In the genomic region with DNA sequence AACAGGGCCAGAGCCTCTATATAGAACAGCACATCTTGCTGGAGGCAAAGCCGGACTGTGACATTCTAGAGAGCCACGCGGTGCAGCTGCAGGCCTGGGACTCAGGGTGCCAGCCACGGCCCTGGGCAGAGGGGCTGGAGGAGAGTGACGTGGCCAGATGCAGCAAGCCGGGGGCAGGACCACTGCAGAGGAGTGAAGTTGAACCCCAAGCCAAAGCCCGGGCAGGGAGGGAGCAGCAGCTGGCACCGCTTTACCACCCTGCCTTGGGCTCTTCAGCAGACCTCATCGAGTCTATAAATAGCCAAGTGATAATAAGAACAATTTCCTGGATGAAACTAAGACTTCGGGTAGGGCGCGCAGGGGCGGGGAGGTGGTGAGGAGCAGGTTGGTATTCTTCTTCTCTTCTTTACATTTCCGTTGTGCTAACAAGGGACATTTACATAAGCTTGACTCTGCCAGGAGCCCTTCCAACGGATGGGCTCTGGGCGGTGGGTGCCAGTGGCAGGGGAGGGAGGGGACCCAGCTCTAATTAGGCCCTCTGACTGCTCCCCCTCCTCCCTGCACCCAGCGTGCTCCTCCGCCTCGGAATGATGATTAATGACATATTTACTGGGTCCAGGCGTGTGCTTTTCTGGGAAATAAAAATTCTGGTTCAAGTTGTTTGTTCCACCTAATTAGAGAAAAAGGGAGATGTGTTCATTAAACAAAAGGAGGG, we compare ENCODE assay signal across 8 cellular contexts.
DNase-seq lines count a peak whose midpoint lies in the region; ATAC-seq and TF ChIP-seq lines count a peak whose summit lies in the region.

No MANE protein-coding gene starts in this region.

- no peaks in the 10 kb centered on the region for H3K79me2 ChIP-seq in MM.1S (ENCODE audit: low read length)

- H3K9me3 Mint-ChIP-seq in activated T-cell treated with anti-CD3 and anti-CD28 coated beads, Interleukin-2, amount 50 U/mL, for 72 hours, result no peaks in the 10 kb centered on the region
- H3K9me3 Mint-ChIP-seq in mesothelial cell of epicardium, result peaks cover 2% of the 10 kb centered on the region

- H3K36me3 Mint-ChIP-seq in activated T-cell treated with anti-CD3 and anti-CD28 coated beads, Interleukin-2, amount 50 U/mL, for 72 hours (ENCODE audit: insufficient read depth in 2 of 2), result no peaks in the 10 kb centered on the region
- H3K36me3 Mint-ChIP-seq in mesothelial cell of epicardium, result no peaks in the 10 kb centered on the region

- H3K4me2 ChIP-seq in MM.1S (ENCODE audit: low read depth, low read length) (peak overlapping the region; percentile 96), skeletal muscle satellite cell (ENCODE audit: low read length) (peak overlapping the region; percentile 5)

- peaks cover 13% of the 10 kb centered on the region for H3K4me1 Mint-ChIP-seq in activated T-cell treated with anti-CD3 and anti-CD28 coated beads, Interleukin-2, amount 50 U/mL, for 72 hours (ENCODE audit: low read depth)
- H3K4me1 Mint-ChIP-seq in mesothelial cell of epicardium, result peaks cover 9% of the 10 kb centered on the region

- H3K27ac Mint-ChIP-seq in activated T-cell treated with anti-CD3 and anti-CD28 coated beads, Interleukin-2, amount 50 U/mL, for 72 hours, result no peak overlapping the region
- no peak overlapping the region for H3K27ac Mint-ChIP-seq in mesothelial cell of epicardium

- H3K4me1 ChIP-seq in MM.1S (ENCODE audit: low read length), result peaks cover 47% of the 10 kb centered on the region
- H3K4me1 ChIP-seq in skeletal muscle satellite cell (ENCODE audit: control insufficient read depth, insufficient read depth, low read length), result peaks cover 8% of the 10 kb centered on the region

- H2AFZ ChIP-seq in MM.1S (ENCODE audit: low read length), result peak overlapping the region; percentile 67; the same call in 1 of the 2 replicates

- H3K27me3 Mint-ChIP-seq in activated T-cell treated with anti-CD3 and anti-CD28 coated beads, Interleukin-2, amount 50 U/mL, for 72 hours (ENCODE audit: low read depth), result peaks cover 6% of the 10 kb centered on the region
- H3K27me3 Mint-ChIP-seq in mesothelial cell of epicardium (ENCODE audit: low read depth), result peaks cover 57% of the 10 kb centered on the region

- no peaks in the 10 kb centered on the region for H3K36me3 ChIP-seq in MM.1S (replicated peaks; ENCODE audit: insufficient read depth, low read length)
- H3K36me3 ChIP-seq in skeletal muscle satellite cell (ENCODE audit: insufficient read depth, low read length), result no peaks in the 10 kb centered on the region

- DNase-seq in MM.1S (peak; percentile 97), NCI-H345 treated with DMSO at 0.1 percent for 48 hours (lab: John Stamatoyannopoulos, UW; ENCODE audit: unreplicated experiment) (no peak), mesothelial cell of epicardium (ENCODE audit: low spot score in 2 of 2, unreplicated experiment in 2 of 2) (no peak), GM10266 (ENCODE audit: extremely low spot score) (no peak)
- no peak for DNase-seq in activated T-cell treated with anti-CD3 and anti-CD28 coated beads, Interleukin-2, amount 50 U/mL, for 72 hours

- ATAC-seq in GM18520 (IDR thresholded peaks at IDR 0.05; ENCODE audit: unreplicated experiment) (peak; percentile 84), GM21723 (IDR thresholded peaks at IDR 0.05; ENCODE audit: unreplicated experiment) (peak; percentile 82)
- ATAC-seq in activated T-cell treated with anti-CD3 and anti-CD28 coated beads, Interleukin-2, amount 50 U/mL, for 72 hours (replicated peaks in 1 of 2), result peak; percentile 19 to 45

- H3K9me2 ChIP-seq in MM.1S (replicated peaks; ENCODE audit: insufficient read depth, low read length), result no peaks in the 10 kb centered on the region

- H4K20me1 ChIP-seq in MM.1S (ENCODE audit: insufficient read depth, low read length), result no peaks in the 10 kb centered on the region

- H3K9ac ChIP-seq in MM.1S (ENCODE audit: low read length), result peak overlapping the region; percentile 85
- H3K9ac ChIP-seq in skeletal muscle satellite cell (ENCODE audit: low read depth, low read length), result no peak overlapping the region

- H3K4me3 ChIP-seq in MM.1S (ENCODE audit: low read length), result peak overlapping the region; percentile 39
- no peak overlapping the region for H3K4me3 ChIP-seq in skeletal muscle satellite cell (ENCODE audit: low read length)

- H3K27me3 ChIP-seq in MM.1S (replicated peaks; ENCODE audit: insufficient read depth, low read length) (no peaks in the 10 kb centered on the region), skeletal muscle satellite cell (ENCODE audit: control insufficient read depth, insufficient read depth, low read length) (no peaks in the 10 kb centered on the region)

- TF ChIP-seq CTCF in MM.1S (IDR thresholded peaks at IDR 0.05; ENCODE audit: low read length) (no peak), mesothelial cell of epicardium (IDR thresholded peaks at IDR 0.05; ENCODE audit: unreplicated experiment) (no peak), GM10266 (IDR thresholded peaks at IDR 0.05; ENCODE audit: control insufficient read depth, insufficient read depth, low read depth, missing control alignments) (no peak)

- H3K9me3 ChIP-seq in MM.1S (replicated peaks; ENCODE audit: insufficient read depth, low read length), result no peaks in the 10 kb centered on the region
- no peaks in the 10 kb centered on the region for H3K9me3 ChIP-seq in skeletal muscle satellite cell (replicated peaks; ENCODE audit: low read length)

- H3F3A ChIP-seq in MM.1S (ENCODE audit: insufficient read depth, low read length), result peaks cover 25% of the 10 kb centered on the region

- peak overlapping the region in 1 of 2 donors; percentile 33 for H3K4me3 Mint-ChIP-seq in activated T-cell treated with anti-CD3 and anti-CD28 coated beads, Interleukin-2, amount 50 U/mL, for 72 hours
- no peak overlapping the region for H3K4me3 Mint-ChIP-seq in mesothelial cell of epicardium

- H3K27ac ChIP-seq in MM.1S (ENCODE audit: low read length), result peak overlapping the region; percentile 97

Comparison
In these comparisons a context has a peak if more than half of its experiments do, and no peak if none do; other contexts are left out.
1. ATAC-seq: peak in every context shown above with its lines; median percentile 84 in GM18520; 82 in GM21723; 32 in activated T-cell treated with anti-CD3 and anti-CD28 coated beads, Interleukin-2, amount 50 U/mL, for 72 hours.